ENCODE assay signal across 24 cellular contexts in genomic region chr3:121974601-121975111, GRCh38. TPM values are rescaled to one million over a fixed set of nuclear protein-coding genes. Genes with fewer than 3 reads are reported as not detected.
"Had no signal": no experiment of that assay in that cellular context is flagged by ENCODE, and none has a peak within 500 bp of the region (broad histone marks: within the 10 kb centered on the region; RNA-seq: fewer than 3 reads in every experiment).

No MANE protein-coding gene starts in this region.

- H3K9ac ChIP-seq: neural progenitor cell had no signal

- H3K4me1 ChIP-seq: ascending aorta, neural progenitor cell, sigmoid colon, testis, upper lobe of right lung had no signal

- H3K4me3 Mint-ChIP-seq: activated CD8-positive, alpha-beta memory T cell treated with anti-CD3 and anti-CD28 coated beads, Interleukin-2, amount 10 ng/mL, durations not matched to agents 7 days and 5 days; activated naive CD4-positive, alpha-beta T cell treated with anti-CD3 and anti-CD28 coated beads for 36 hours; activated naive CD8-positive, alpha-beta T cell treated with anti-CD3 and anti-CD28 coated beads, Interleukin-2, amount 50 U/mL, for 24 hours; immature natural killer cell; neural progenitor cell; stimulated activated naive CD8-positive, alpha-beta T cell treated with anti-CD3 and anti-CD28 coated beads, Interleukin-15, amount 100 ng/mL, for 72 hours; T-helper 1 cell treated with Interleukin-12 subunit alpha and Interleukin-12 subunit beta and Interleukin-4 antibody, amounts not matched to agents 30 μg/mL and 1 μg/mL, for 36 hours had no signal

- H3K36me3 Mint-ChIP-seq: immature natural killer cell, neural progenitor cell had no signal

- H3K27ac Mint-ChIP-seq: activated CD8-positive, alpha-beta memory T cell treated with anti-CD3 and anti-CD28 coated beads, Interleukin-2, amount 10 ng/mL, durations not matched to agents 7 days and 5 days; activated naive CD4-positive, alpha-beta T cell treated with anti-CD3 and anti-CD28 coated beads for 36 hours; activated naive CD8-positive, alpha-beta T cell treated with anti-CD3 and anti-CD28 coated beads, Interleukin-2, amount 50 U/mL, for 24 hours; activated T-helper 2 cell treated with anti-CD3 and anti-CD28 coated beads, Interferon-gamma antibody, Interleukin-2, Interleukin-4, amounts not matched to agents 10 μg/mL and 5 μg/mL and 100 μg/mL, durations not matched to agents 14 hours and 24 hours and 36 hours; immature natural killer cell; neural progenitor cell; stimulated activated naive CD8-positive, alpha-beta T cell treated with anti-CD3 and anti-CD28 coated beads, Interleukin-15, amount 100 ng/mL, for 72 hours; T-helper 1 cell treated with Interleukin-12 subunit alpha and Interleukin-12 subunit beta and Interleukin-4 antibody, amounts not matched to agents 30 μg/mL and 1 μg/mL, for 36 hours had no signal

- H3K4me1 Mint-ChIP-seq: immature natural killer cell; neural progenitor cell; stimulated activated naive CD8-positive, alpha-beta T cell treated with anti-CD3 and anti-CD28 coated beads, Interleukin-15, amount 100 ng/mL, for 72 hours had no signal

- H3K27me3 Mint-ChIP-seq: activated CD8-positive, alpha-beta memory T cell treated with anti-CD3 and anti-CD28 coated beads, Interleukin-2, amount 10 ng/mL, durations not matched to agents 7 days and 5 days; activated naive CD8-positive, alpha-beta T cell treated with anti-CD3 and anti-CD28 coated beads, Interleukin-2, amount 50 U/mL, for 24 hours; stimulated activated naive CD8-positive, alpha-beta T cell treated with anti-CD3 and anti-CD28 coated beads, Interleukin-15, amount 100 ng/mL, for 72 hours had no signal

- H3K36me3 ChIP-seq: ascending aorta, esophagus squamous epithelium, neural progenitor cell, sigmoid colon, upper lobe of right lung, WERI-Rb-1 had no signal

- H2AFZ ChIP-seq: neural progenitor cell had no signal

- DNase-seq: activated CD4-positive, alpha-beta T cell treated with anti-CD3 and anti-CD28 coated beads, Interleukin-2, amount 50 U/mL, for 48 hours; activated CD8-positive, alpha-beta memory T cell treated with anti-CD3 and anti-CD28 coated beads, Interleukin-2, amount 10 ng/mL, durations not matched to agents 7 days and 5 days; activated naive CD4-positive, alpha-beta T cell treated with anti-CD3 and anti-CD28 coated beads for 36 hours; activated naive CD8-positive, alpha-beta T cell treated with anti-CD3 and anti-CD28 coated beads, Interleukin-2, amount 50 U/mL, for 24 hours; activated T-cell treated with anti-CD3 and anti-CD28 coated beads, Interleukin-2, amount 50 U/mL, for 1 hour; esophagus squamous epithelium; foreskin fibroblast; glutamatergic neuron; immature natural killer cell; sigmoid colon; stimulated activated CD4-positive, alpha-beta T cell treated with anti-CD3 and anti-CD28 coated beads, Interleukin-1b, Interleukin-23, amount 100 ng/mL, for 48 hours; stimulated activated naive CD8-positive, alpha-beta T cell treated with anti-CD3 and anti-CD28 coated beads, Interleukin-15, amount 100 ng/mL, for 72 hours; testis; upper lobe of right lung; WERI-Rb-1 had no signal

- H3K27ac ChIP-seq: ascending aorta, esophagus squamous epithelium, neural progenitor cell, sigmoid colon, testis, upper lobe of right lung, WERI-Rb-1 had no signal

- H3K4me3 ChIP-seq: ascending aorta, esophagus squamous epithelium, neural progenitor cell, sigmoid colon, testis, upper lobe of right lung had no signal

- H3K9me3 ChIP-seq: ascending aorta, esophagus squamous epithelium, testis, upper lobe of right lung had no signal

- H3K4me2 ChIP-seq: neural progenitor cell had no signal

- ATAC-seq: activated CD8-positive, alpha-beta memory T cell treated with anti-CD3 and anti-CD28 coated beads, Interleukin-2, amount 10 ng/mL, durations not matched to agents 7 days and 5 days; activated naive CD8-positive, alpha-beta T cell treated with anti-CD3 and anti-CD28 coated beads, Interleukin-2, amount 50 U/mL, for 24 hours; left lobe of liver; stimulated activated naive CD8-positive, alpha-beta T cell treated with anti-CD3 and anti-CD28 coated beads, Interleukin-15, amount 100 ng/mL, for 72 hours; upper lobe of right lung had no signal

- H3K27me3 ChIP-seq: ascending aorta, esophagus squamous epithelium, neural progenitor cell, sigmoid colon, testis, upper lobe of right lung had no signal

RNA-seq across cellular contexts. Expression of gene ILDR1, which starts 47.4 kb away (rescaled TPM):
- total RNA-seq: activated naive CD4-positive, alpha-beta T cell treated with anti-CD3 and anti-CD28 coated beads for 36 hours; ascending aorta; cardiac septum; lung microvascular endothelial cell; osteocyte; pulmonary artery endothelial cell; sigmoid colon had no signal
- polyA plus RNA-seq: immature natural killer cell had no signal
